Comparison of ENCODE assay signal across 9 cellular contexts in the genomic region with DNA sequence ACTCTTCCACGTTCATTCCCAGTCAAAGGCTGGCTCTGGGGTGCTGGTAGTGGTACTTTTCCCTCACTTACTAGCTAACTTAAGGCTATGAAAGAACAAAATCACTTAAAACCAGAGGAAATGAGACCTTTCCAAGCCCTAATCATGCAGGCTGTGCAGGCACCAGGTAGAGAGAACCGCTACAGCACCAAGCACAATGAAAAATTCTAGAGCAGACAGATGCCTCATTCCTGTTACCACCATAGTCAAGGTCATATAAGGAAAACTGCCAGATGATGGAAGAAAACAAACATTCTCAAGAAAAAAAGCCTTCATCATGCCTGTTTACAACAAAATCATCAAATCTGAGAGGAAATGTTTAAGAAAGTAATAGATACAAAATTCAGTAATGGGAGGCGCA.
"Had no signal": no experiment of that assay in that cellular context is flagged by ENCODE, and none has a peak within 500 bp of the region (broad histone marks: within the 10 kb centered on the region; RNA-seq: fewer than 3 reads in every experiment).

No MANE protein-coding gene starts in this region.

- ATAC-seq: HCT116, HepG2 had no signal

- H3K36me3 ChIP-seq: HAP-1 had no signal

- H3K27me3 Mint-ChIP-seq: IgD-negative memory B cell had no signal

- H3K36me3 Mint-ChIP-seq: IgD-negative memory B cell had no signal

- H3K9me3 Mint-ChIP-seq: HFFc6, IgD-negative memory B cell had no signal

- FAIRE-seq: HepG2 had no signal

- DNase-seq: GOT3, H7, HFFc6, KBM-7 had no signal

- H3K27ac Mint-ChIP-seq: HFFc6 had no signal

- H3K4me3 Mint-ChIP-seq: HFFc6, IgD-negative memory B cell had no signal

- H3K27ac ChIP-seq: HL-60 had no signal

- H3K9me3 ChIP-seq: HAP-1 had no signal

- H3K4me1 ChIP-seq: HAP-1 had no signal

- H3K4me3 ChIP-seq: HAP-1 had no signal
